ENCODE assay signal across 25 cellular contexts in genomic region chr3:32355892-32356291, GRCh38. TPM values are rescaled to one million over a fixed set of nuclear protein-coding genes. Genes with fewer than 3 reads are reported as not detected.
DNase-seq lines count a peak whose midpoint lies in the region; ATAC-seq and TF ChIP-seq lines count a peak whose summit lies in the region.
"Had no signal": no experiment of that assay in that cellular context is flagged by ENCODE, and none has a peak within 500 bp of the region (broad histone marks: within the 10 kb centered on the region; RNA-seq: fewer than 3 reads in every experiment).

No MANE protein-coding gene starts in this region.

- no peak overlapping the region for H2BK5ac ChIP-seq in mesenchymal stem cell (ENCODE audit: low read depth, low read length, poor library complexity, severe bottlenecking)

- H2BK15ac ChIP-seq in mesenchymal stem cell (ENCODE audit: low read depth, poor library complexity, severe bottlenecking) = peak overlapping the region; percentile 46

- no peak overlapping the region for H3K4me3 ChIP-seq in mesenchymal stem cell (ENCODE audit: insufficient read depth in 1 of 2, low read depth in 1 of 2, low read length in 2 of 2)
- H3K4me3 ChIP-seq in effector memory CD4-positive, alpha-beta T cell (ENCODE audit: insufficient read depth, low read depth, low read length, poor library complexity, severe bottlenecking) = no peak overlapping the region
- no peak overlapping the region for H3K4me3 ChIP-seq in brain microvascular endothelial cell (ENCODE audit: low read depth, low read length)
- H3K4me3 ChIP-seq: A549; BLaER1 treated with 17β-estradiol and CSF1 and Interleukin-3, amounts not matched to agents 10 nM and 100 nM; K562 had no signal

- peaks cover 6% of the 10 kb centered on the region for H3K4me1 ChIP-seq in mesenchymal stem cell (ENCODE audit: control insufficient read depth, insufficient read depth, low read depth, low read length)
- no peaks in the 10 kb centered on the region for H3K4me1 ChIP-seq in effector memory CD4-positive, alpha-beta T cell (ENCODE audit: control insufficient read depth, insufficient read depth, low read length, poor library complexity, severe bottlenecking)

- H3K27me3 ChIP-seq in mesenchymal stem cell (ENCODE audit: control insufficient read depth in 1 of 2, insufficient read depth in 1 of 2, low read length in 2 of 2) = peaks cover 0 to 16% of the 10 kb centered on the region in 2 experiments
- no peaks in the 10 kb centered on the region for H3K27me3 ChIP-seq in effector memory CD4-positive, alpha-beta T cell (replicated peaks; ENCODE audit: control insufficient read depth, insufficient read depth, low read length, poor library complexity, severe bottlenecking)
- H3K27me3 ChIP-seq in brain microvascular endothelial cell (replicated peaks) = no peaks in the 10 kb centered on the region
- H3K27me3 ChIP-seq: BLaER1 treated with 17β-estradiol and CSF1 and Interleukin-3, amounts not matched to agents 10 nM and 100 nM had no signal

- H2BK12ac ChIP-seq in mesenchymal stem cell (ENCODE audit: low read length in 2 of 2) = no peak overlapping the region

- no peak overlapping the region for H4K8ac ChIP-seq in mesenchymal stem cell (ENCODE audit: low read length)

- H3K14ac ChIP-seq in mesenchymal stem cell (ENCODE audit: low read length in 2 of 2) = no peak overlapping the region

- H3K23ac ChIP-seq in mesenchymal stem cell (ENCODE audit: low read length in 2 of 2) = no peak overlapping the region

- no peak overlapping the region for H2AFZ ChIP-seq in mesenchymal stem cell (ENCODE audit: low read depth, low read length)

- no peaks in the 10 kb centered on the region for H3K9me3 ChIP-seq in mesenchymal stem cell (ENCODE audit: control insufficient read depth, low read length)
- H3K9me3 ChIP-seq in effector memory CD4-positive, alpha-beta T cell (ENCODE audit: control insufficient read depth, low read length) = no peaks in the 10 kb centered on the region
- H3K9me3 ChIP-seq: A549; BLaER1 treated with 17β-estradiol and CSF1 and Interleukin-3, amounts not matched to agents 10 nM and 100 nM; SK-N-SH had no signal

- no peak overlapping the region for H3K4me2 ChIP-seq in mesenchymal stem cell (ENCODE audit: low read length, poor library complexity, severe bottlenecking)
- H3K4me2 ChIP-seq: A549; BLaER1 treated with 17β-estradiol and CSF1 and Interleukin-3, amounts not matched to agents 10 nM and 100 nM; SK-N-SH had no signal

- H3K4ac ChIP-seq in mesenchymal stem cell (ENCODE audit: low read depth in 1 of 2, low read length in 2 of 2) = no peak overlapping the region

- peak overlapping the region; percentile 3 for H3K27ac Mint-ChIP-seq in type B pancreatic cell
- H3K27ac Mint-ChIP-seq: CD4-positive, alpha-beta T cell had no signal

- H3K4me1 Mint-ChIP-seq in type B pancreatic cell (ENCODE audit: unreplicated experiment) = peaks cover 35% of the 10 kb centered on the region

- H3K27ac ChIP-seq in VCaP (peak overlapping the region; percentile 71), mesenchymal stem cell (ENCODE audit: low read length, poor library complexity, severe bottlenecking) (no peak overlapping the region), brain microvascular endothelial cell (no peak overlapping the region)
- H3K27ac ChIP-seq in effector memory CD4-positive, alpha-beta T cell (ENCODE audit: insufficient read depth, low read length, poor library complexity, severe bottlenecking) = no peak overlapping the region
- H3K27ac ChIP-seq: A549; BLaER1 treated with 17β-estradiol and CSF1 and Interleukin-3, amounts not matched to agents 10 nM and 100 nM had no signal

- no peak overlapping the region for H3K9ac ChIP-seq in mesenchymal stem cell (ENCODE audit: low read length)
- H3K9ac ChIP-seq: BLaER1 treated with 17β-estradiol and CSF1 and Interleukin-3, amounts not matched to agents 10 nM and 100 nM; SK-N-SH had no signal

- H3K4me3 Mint-ChIP-seq in type B pancreatic cell = no peak overlapping the region
- H3K4me3 Mint-ChIP-seq: CD4-positive, alpha-beta T cell had no signal

- peaks cover 5% of the 10 kb centered on the region for H3K36me3 Mint-ChIP-seq in type B pancreatic cell

- H3K27me3 Mint-ChIP-seq in type B pancreatic cell = no peaks in the 10 kb centered on the region
- H3K27me3 Mint-ChIP-seq: CD4-positive, alpha-beta T cell had no signal

- H4K91ac ChIP-seq in mesenchymal stem cell (ENCODE audit: low read length) = no peak overlapping the region

- WGBS in mesenchymal stem cell = 95% methylated on average over 5 of the region's 6 CpGs

- H2AK5ac ChIP-seq in mesenchymal stem cell (ENCODE audit: low read length, severe bottlenecking) = no peak overlapping the region

- in situ Hi-C loops in brain microvascular endothelial cell (cut with HindIII; ENCODE audit: low pct_ligation_motif_present, low sequenced_read_pairs) = no loop called here

- peak; percentile 66 for DNase-seq in dermis blood vessel endothelial cell
- no peak for DNase-seq in mesenchymal stem cell
- no peak for DNase-seq in type B pancreatic cell (ENCODE audit: extremely low spot score, unreplicated experiment)
- no peak for DNase-seq in effector memory CD4-positive, alpha-beta T cell
- no peak for DNase-seq in brain microvascular endothelial cell
- DNase-seq: AML-193; CD4-positive, alpha-beta T cell; DMS53; GOT3; HCEC 1CT; Kasumi-1; MV-4-11; NCI-H1105; NCI-H1436 treated with DMSO at 0.1 percent for 48 hours; NCI-H187 treated with DMSO at 0.1 percent for 48 hours; NCI-H2171 treated with DMSO at 0.1 percent for 48 hours; NCI-H345; NCI-H510A treated with DMSO at 0.1 percent for 48 hours; NCI-H748 treated with DMSO at 0.1 percent for 48 hours; SK-N-SH had no signal

- no peak for TF ChIP-seq CTCF in VCaP (conservative IDR thresholded peaks at IDR 0.05)
- no peak for TF ChIP-seq CTCF in type B pancreatic cell (conservative IDR thresholded peaks at IDR 0.05)
- TF ChIP-seq CTCF in brain microvascular endothelial cell (IDR thresholded peaks at IDR 0.05; ENCODE audit: low read depth, low read length, missing control alignments) = no peak

- no peaks in the 10 kb centered on the region for H3K9me3 Mint-ChIP-seq in type B pancreatic cell
- H3K9me3 Mint-ChIP-seq: CD4-positive, alpha-beta T cell had no signal

- H3K18ac ChIP-seq in mesenchymal stem cell (ENCODE audit: low read depth in 1 of 2, low read length in 2 of 2) = no peak overlapping the region

- no peak overlapping the region for H2BK120ac ChIP-seq in mesenchymal stem cell (ENCODE audit: low read depth, low read length)

- peaks cover 3% of the 10 kb centered on the region for H3K79me1 ChIP-seq in mesenchymal stem cell (replicated peaks; ENCODE audit: low read length, poor library complexity, severe bottlenecking)

- ATAC-seq in HG03354 (IDR thresholded peaks at IDR 0.05; ENCODE audit: poor library complexity, severe bottlenecking, unreplicated experiment) = no peak
- ATAC-seq: A549, K562 had no signal

- no peaks in the 10 kb centered on the region for H3K36me3 ChIP-seq in mesenchymal stem cell (ENCODE audit: control insufficient read depth in 1 of 2, insufficient read depth in 2 of 2, low read depth in 1 of 2, low read length in 2 of 2)
- H3K36me3 ChIP-seq in effector memory CD4-positive, alpha-beta T cell (ENCODE audit: control insufficient read depth, insufficient read depth, low read length) = peaks cover 10% of the 10 kb centered on the region
- H3K36me3 ChIP-seq in brain microvascular endothelial cell (replicated peaks) = no peaks in the 10 kb centered on the region

RNA-seq across cellular contexts. Expression of gene CMTM7, which starts 35.8 kb away (rescaled TPM):
- 19.1 and 31.3 TPM in 2 replicates for total RNA-seq in dermis blood vessel endothelial cell
- polyA plus RNA-seq in mesenchymal stem cell (2013, experiment 1 of 2) = 15.4 TPM
- 14.4 TPM for polyA plus RNA-seq in mesenchymal stem cell (2013, experiment 2 of 2)
- 8.2 and 20.4 TPM in 2 replicates for total RNA-seq in type B pancreatic cell (ENCODE audit: low replicate concordance)
